In the genomic region with DNA sequence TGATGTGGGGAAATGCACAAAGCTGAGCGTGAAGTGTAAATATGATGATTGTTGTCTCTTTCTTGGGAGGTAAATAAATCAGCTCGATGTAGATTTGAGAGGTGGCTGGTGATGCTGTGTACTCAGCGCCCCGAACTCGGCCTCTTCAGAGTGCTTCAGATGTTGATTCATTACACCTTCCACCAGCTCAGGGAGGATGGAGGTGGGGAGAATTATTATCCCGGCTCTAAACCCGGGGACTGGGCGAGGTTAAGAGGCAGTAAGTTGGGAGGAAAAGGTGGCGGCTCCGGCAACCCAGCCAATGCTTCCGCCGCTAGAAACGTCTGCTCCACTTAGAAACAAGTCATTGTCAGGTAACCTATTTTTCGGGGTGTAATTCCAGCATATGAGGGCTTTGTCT, we compare ENCODE assay signal across 1 cellular context.
TF ChIP-seq lines count a peak whose summit lies in the region.

No MANE protein-coding gene starts in this region.

TF ChIP-seq in HepG2, 621 proteins besides CTCF, POLR2A, EP300 and RAD21 (continued from another document):
- no peak for TF ChIP-seq ZFP91 (CRISPR knock-in tag; IDR thresholded peaks at IDR 0.05; ENCODE audit: borderline replicate concordance)
- TF ChIP-seq ZNF7 (CRISPR knock-in tag; IDR thresholded peaks at IDR 0.05), result no peak
- no peak for TF ChIP-seq GLI4 (CRISPR knock-in tag; IDR thresholded peaks at IDR 0.05; ENCODE audit: borderline replicate concordance)
- TF ChIP-seq DNMT1 (CRISPR knock-in tag; IDR thresholded peaks at IDR 0.05), result no peak
- TF ChIP-seq ZNF703 (CRISPR knock-in tag; IDR thresholded peaks at IDR 0.05; ENCODE audit: borderline replicate concordance), result no peak
